In the genomic region with DNA sequence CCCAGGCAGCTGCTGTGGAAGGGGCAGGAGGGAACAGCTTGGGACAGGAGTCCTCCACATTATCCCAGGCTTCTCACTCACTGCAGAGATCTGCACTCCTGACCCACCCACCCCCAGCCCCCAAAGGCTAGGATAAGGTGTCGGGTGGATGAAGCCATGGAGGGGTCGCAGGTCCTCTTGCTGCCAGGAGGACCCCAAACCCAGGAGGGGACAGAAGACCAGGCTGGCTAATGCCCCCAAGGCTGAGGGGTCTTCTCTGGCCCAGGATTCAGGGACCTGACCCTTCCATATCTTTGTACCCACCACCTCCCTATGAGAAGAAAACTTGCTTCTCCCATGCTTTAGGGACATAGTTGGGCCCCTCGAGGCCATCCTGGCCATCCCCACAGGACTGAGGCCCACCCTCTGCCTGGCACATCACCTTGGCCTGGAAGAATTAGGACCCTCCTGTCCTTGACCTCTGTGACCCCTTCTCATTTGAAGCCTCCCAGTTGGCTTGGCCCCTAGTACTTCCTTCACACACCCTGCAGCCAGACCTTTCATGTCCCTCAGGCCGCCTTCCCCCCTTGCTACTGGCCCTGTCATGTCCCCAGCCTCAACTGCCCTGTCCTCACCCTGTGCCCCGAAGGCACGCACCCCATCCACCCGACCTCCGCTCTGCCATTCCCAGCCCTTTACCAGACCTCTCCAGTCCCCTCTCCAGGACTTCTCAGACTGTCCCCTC, we compare ENCODE assay signal across 15 cellular contexts. TPM values are rescaled to one million over a fixed set of nuclear protein-coding genes. Genes with fewer than 3 reads are reported as not detected.
A peak's percentile ranks its signal among the peaks of the same experiment; 100 is the strongest.
DNase-seq lines count a peak whose midpoint lies in the region; ATAC-seq and TF ChIP-seq lines count a peak whose summit lies in the region.
"Had no signal": no experiment of that assay in that cellular context is flagged by ENCODE, and none has a peak within 500 bp of the region (broad histone marks: within the 10 kb centered on the region; RNA-seq: fewer than 3 reads in every experiment).

No MANE protein-coding gene starts in this region.

- H3K4me3 ChIP-seq in heart right ventricle, result no peak overlapping the region
- H3K4me3 ChIP-seq in stomach smooth muscle (ENCODE audit: low read length in 2 of 2), result no peak overlapping the region
- H3K4me3 ChIP-seq: GM23248 had no signal

- ATAC-seq in heart right ventricle (no peak), left cardiac atrium (no peak), WTC11 (no peak)
- ATAC-seq: Panc1 had no signal

- TF ChIP-seq CTCF in heart right ventricle (IDR thresholded peaks at IDR 0.05) (no peak), WTC11 (IDR thresholded peaks at IDR 0.05) (no peak), nephron progenitor cell (IDR thresholded peaks at IDR 0.05) (no peak), type B pancreatic cell (conservative IDR thresholded peaks at IDR 0.05) (no peak)

- H3K36me3 ChIP-seq in heart right ventricle (peaks cover 0 to 5% (median 0%) of the 10 kb centered on the region in 9 donors), stomach smooth muscle (ENCODE audit: control insufficient read depth in 2 of 2, insufficient read depth in 2 of 2, low read length in 2 of 2) (peaks cover 2 to 15% of the 10 kb centered on the region in 2 donors)

- DNase-seq in heart right ventricle, result no peak
- DNase-seq in left cardiac atrium, result no peak
- DNase-seq in WTC11 (ENCODE audit: low spot score), result no peak
- no peak for DNase-seq in nephron progenitor cell
- DNase-seq in stimulated activated CD4-positive, alpha-beta T cell treated with anti-CD3 and anti-CD28 coated beads, Interleukin-4, amount 100 ng/mL, for 24 hours, result no peak
- no peak for DNase-seq in type B pancreatic cell (ENCODE audit: extremely low spot score, unreplicated experiment)
- DNase-seq in activated CD4-positive, alpha-beta T cell treated with anti-CD3 and anti-CD28 coated beads for 4 hours, result no peak
- DNase-seq: ACHN, GF-D8, NCI-H2029 had no signal

- no peaks in the 10 kb centered on the region for H3K27me3 Mint-ChIP-seq in WTC11 (ENCODE audit: low read depth)
- peaks cover 14% of the 10 kb centered on the region for H3K27me3 Mint-ChIP-seq in nephron progenitor cell (ENCODE audit: low read depth, poor library complexity)
- H3K27me3 Mint-ChIP-seq in type B pancreatic cell, result peaks cover 12% of the 10 kb centered on the region

- H3K9me3 Mint-ChIP-seq in WTC11 (no peaks in the 10 kb centered on the region), nephron progenitor cell (no peaks in the 10 kb centered on the region), type B pancreatic cell (no peaks in the 10 kb centered on the region)

- POLR2A ChIA-PET in WTC11 (lab: Charles Lee), result interaction anchor here (0.6 kb wide), 1 partner anchor 39 kb away, joined by 3 read pairs; no protein-coding TSS in a partner anchor

- H3K27ac ChIP-seq in heart right ventricle, result peak overlapping the region in 9 of 10 donors; percentile 57 to 90 (median 72)
- H3K27ac ChIP-seq in stomach smooth muscle (ENCODE audit: low read length), result peak overlapping the region; percentile 81
- H3K27ac ChIP-seq: GM23248 had no signal

- H3K9me3 ChIP-seq in heart right ventricle, result no peaks in the 10 kb centered on the region
- H3K9me3 ChIP-seq in stomach smooth muscle (ENCODE audit: control insufficient read depth in 2 of 2, low read length in 2 of 2), result no peaks in the 10 kb centered on the region

- peaks cover 7% of the 10 kb centered on the region for H3K4me1 Mint-ChIP-seq in WTC11
- H3K4me1 Mint-ChIP-seq in nephron progenitor cell, result peaks cover 75% of the 10 kb centered on the region
- H3K4me1 Mint-ChIP-seq in type B pancreatic cell (ENCODE audit: unreplicated experiment), result peaks cover 9% of the 10 kb centered on the region
- H3K4me1 Mint-ChIP-seq: B cell had no signal

- 82 to 91% methylated on average over 8 of the region's 8 CpGs for WGBS in heart right ventricle, 2 donors

- intact Hi-C loops in heart right ventricle (cut with DNase I), result loop anchor here in 3 of 10 donors (5.0 to 10.0 kb wide), 2 partner anchors 52 to 54 kb away; no protein-coding TSS in a partner anchor
- intact Hi-C loops in left cardiac atrium (cut with DNase I), result no loop called here

- H3K9ac ChIP-seq in stomach smooth muscle (ENCODE audit: low read length in 2 of 2), result peak overlapping the region in 1 of 2 donors; percentile 15
- H3K9ac ChIP-seq: GM23248 had no signal

- CTCF ChIA-PET in WTC11 (lab: Charles Lee), result interaction anchor here (1.1 to 2.2 kb wide), 5 partner anchors 29 to 62 kb away, joined by 3 to 12 read pairs (median 4); no protein-coding TSS in a partner anchor

- H3K4me1 ChIP-seq in heart right ventricle (peaks cover 11 to 87% (median 43%) of the 10 kb centered on the region in 9 donors), stomach smooth muscle (ENCODE audit: control insufficient read depth, insufficient read depth, low read length) (peaks cover 55% of the 10 kb centered on the region)

- H3K27ac Mint-ChIP-seq in WTC11 (peak overlapping the region; percentile 66; the same call in 1 of the 2 replicates), nephron progenitor cell (peak overlapping the region; percentile 42), type B pancreatic cell (no peak overlapping the region)
- H3K27ac Mint-ChIP-seq: B cell had no signal

- peaks cover 0 to 59% (median 38%) of the 10 kb centered on the region in 7 donors for H3K27me3 ChIP-seq in heart right ventricle
- no peaks in the 10 kb centered on the region for H3K27me3 ChIP-seq in stomach smooth muscle (ENCODE audit: control insufficient read depth in 1 of 2, insufficient read depth in 2 of 2, low read length in 2 of 2)

- no peak overlapping the region for H3K4me3 Mint-ChIP-seq in WTC11
- H3K4me3 Mint-ChIP-seq in nephron progenitor cell, result no peak overlapping the region
- no peak overlapping the region for H3K4me3 Mint-ChIP-seq in type B pancreatic cell
- H3K4me3 Mint-ChIP-seq: B cell had no signal

- peaks cover under 1% of the 10 kb centered on the region; the same call in 1 of the 2 replicates for H3K36me3 Mint-ChIP-seq in WTC11
- H3K36me3 Mint-ChIP-seq in nephron progenitor cell (ENCODE audit: low read depth), result peaks cover 11% of the 10 kb centered on the region
- no peaks in the 10 kb centered on the region for H3K36me3 Mint-ChIP-seq in type B pancreatic cell

TF ChIP-seq in WTC11, 78 proteins besides CTCF, POLR2A, EP300 and RAD21:
- TF ChIP-seq, protein P1, sequence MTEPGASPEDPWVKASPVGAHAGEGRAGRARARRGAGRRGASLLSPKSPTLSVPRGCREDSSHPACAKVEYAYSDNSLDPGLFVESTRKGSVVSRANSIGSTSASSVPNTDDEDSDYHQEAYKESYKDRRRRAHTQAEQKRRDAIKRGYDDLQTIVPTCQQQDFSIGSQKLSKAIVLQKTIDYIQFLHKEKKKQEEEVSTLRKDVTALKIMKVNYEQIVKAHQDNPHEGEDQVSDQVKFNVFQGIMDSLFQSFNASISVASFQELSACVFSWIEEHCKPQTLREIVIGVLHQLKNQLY (CRISPR knock-in tag; IDR thresholded peaks at IDR 0.05), result no peak
- TF ChIP-seq, protein P2, sequence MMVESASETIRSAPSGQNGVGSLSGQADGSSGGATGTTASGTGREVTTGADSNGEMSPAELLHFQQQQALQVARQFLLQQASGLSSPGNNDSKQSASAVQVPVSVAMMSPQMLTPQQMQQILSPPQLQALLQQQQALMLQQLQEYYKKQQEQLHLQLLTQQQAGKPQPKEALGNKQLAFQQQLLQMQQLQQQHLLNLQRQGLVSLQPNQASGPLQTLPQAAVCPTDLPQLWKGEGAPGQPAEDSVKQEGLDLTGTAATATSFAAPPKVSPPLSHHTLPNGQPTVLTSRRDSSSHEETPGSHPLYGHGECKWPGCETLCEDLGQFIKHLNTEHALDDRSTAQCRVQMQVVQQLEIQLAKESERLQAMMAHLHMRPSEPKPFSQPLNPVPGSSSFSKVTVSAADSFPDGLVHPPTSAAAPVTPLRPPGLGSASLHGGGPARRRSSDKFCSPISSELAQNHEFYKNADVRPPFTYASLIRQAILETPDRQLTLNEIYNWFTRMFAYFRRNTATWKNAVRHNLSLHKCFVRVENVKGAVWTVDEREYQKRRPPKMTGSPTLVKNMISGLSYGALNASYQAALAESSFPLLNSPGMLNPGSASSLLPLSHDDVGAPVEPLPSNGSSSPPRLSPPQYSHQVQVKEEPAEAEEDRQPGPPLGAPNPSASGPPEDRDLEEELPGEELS (CRISPR knock-in tag; IDR thresholded peaks at IDR 0.05), result no peak
- TF ChIP-seq FOXP1 (CRISPR knock-in tag; IDR thresholded peaks at IDR 0.05; ENCODE audit: borderline replicate concordance), result no peak
- TF ChIP-seq, protein P3, sequence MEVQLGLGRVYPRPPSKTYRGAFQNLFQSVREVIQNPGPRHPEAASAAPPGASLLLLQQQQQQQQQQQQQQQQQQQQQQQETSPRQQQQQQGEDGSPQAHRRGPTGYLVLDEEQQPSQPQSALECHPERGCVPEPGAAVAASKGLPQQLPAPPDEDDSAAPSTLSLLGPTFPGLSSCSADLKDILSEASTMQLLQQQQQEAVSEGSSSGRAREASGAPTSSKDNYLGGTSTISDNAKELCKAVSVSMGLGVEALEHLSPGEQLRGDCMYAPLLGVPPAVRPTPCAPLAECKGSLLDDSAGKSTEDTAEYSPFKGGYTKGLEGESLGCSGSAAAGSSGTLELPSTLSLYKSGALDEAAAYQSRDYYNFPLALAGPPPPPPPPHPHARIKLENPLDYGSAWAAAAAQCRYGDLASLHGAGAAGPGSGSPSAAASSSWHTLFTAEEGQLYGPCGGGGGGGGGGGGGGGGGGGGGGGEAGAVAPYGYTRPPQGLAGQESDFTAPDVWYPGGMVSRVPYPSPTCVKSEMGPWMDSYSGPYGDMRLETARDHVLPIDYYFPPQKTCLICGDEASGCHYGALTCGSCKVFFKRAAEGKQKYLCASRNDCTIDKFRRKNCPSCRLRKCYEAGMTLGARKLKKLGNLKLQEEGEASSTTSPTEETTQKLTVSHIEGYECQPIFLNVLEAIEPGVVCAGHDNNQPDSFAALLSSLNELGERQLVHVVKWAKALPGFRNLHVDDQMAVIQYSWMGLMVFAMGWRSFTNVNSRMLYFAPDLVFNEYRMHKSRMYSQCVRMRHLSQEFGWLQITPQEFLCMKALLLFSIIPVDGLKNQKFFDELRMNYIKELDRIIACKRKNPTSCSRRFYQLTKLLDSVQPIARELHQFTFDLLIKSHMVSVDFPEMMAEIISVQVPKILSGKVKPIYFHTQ (CRISPR knock-in tag; IDR thresholded peaks at IDR 0.05), result no peak
- no peak for TF ChIP-seq ZNF423 (CRISPR knock-in tag; IDR thresholded peaks at IDR 0.05)

RNA-seq across cellular contexts. Expression of a gene that starts 21.6 kb away (rescaled TPM):
- total RNA-seq in heart right ventricle (100 to 1,000 TPM in 1 of 10 donors, 10 to 100 TPM in 9; 63.2 to 126 (median 78.4) TPM), left cardiac atrium (10 to 100 TPM; 59.1 to 82.1 TPM), WTC11 (2021) (13.9 to 16.2 TPM (median 14.6 TPM) in 3 replicates), type B pancreatic cell (ENCODE audit: low replicate concordance) (8.0 and 10.0 TPM in 2 replicates)
- polyA plus RNA-seq in heart right ventricle, result 10 to 100 TPM; 50.2 to 99.9 TPM
- total RNA-seq: GM23248 had no signal
- polyA plus RNA-seq: GM23248 had no signal

RNA-seq across cellular contexts. Expression of a gene that starts 34.3 kb away (rescaled TPM):
- total RNA-seq in heart right ventricle, result 10 to 100 TPM in 9 of 10 donors, 1 to 10 TPM in 1; 10.0 to 53.3 (median 13.3) TPM
- 10 to 100 TPM; 11.1 to 25.5 TPM for polyA plus RNA-seq in heart right ventricle
- total RNA-seq in left cardiac atrium, result 10 to 100 TPM; 13.1 to 63.9 TPM
- total RNA-seq in WTC11 (2021), result 5.7 to 7.0 TPM (median 6.6 TPM) in 3 replicates
- 0.21 and 1.7 TPM in 2 replicates for total RNA-seq in type B pancreatic cell (ENCODE audit: low replicate concordance)
- total RNA-seq: LHCN-M2 had no signal
